Comparison of ENCODE assay signal across 16 cellular contexts in genomic region chr21:17390575-17390974, GRCh38.
A peak's percentile ranks its signal among the peaks of the same experiment; 100 is the strongest.
DNase-seq lines count a peak whose midpoint lies in the region; ATAC-seq and TF ChIP-seq lines count a peak whose summit lies in the region.
"Had no signal": no experiment of that assay in that cellular context is flagged by ENCODE, and none has a peak within 500 bp of the region (broad histone marks: within the 10 kb centered on the region; RNA-seq: fewer than 3 reads in every experiment).

No MANE protein-coding gene starts in this region.

- DNase-seq in activated CD4-positive, alpha-beta T cell treated with anti-CD3 and anti-CD28 coated beads, Interleukin-2, amount 10 ng/mL, durations not matched to agents 24 days and 14 days = peak; percentile 1
- DNase-seq in activated CD4-positive, alpha-beta T cell treated with anti-CD3 and anti-CD28 coated beads for 4 hours = no peak
- DNase-seq in PC-3 = peak; percentile 7
- DNase-seq in iris pigment epithelial cell (ENCODE audit: low read depth) = peak; percentile 21
- no peak for DNase-seq in C1 segment of cervical spinal cord (lab: John Stamatoyannopoulos, UW)
- DNase-seq: CD4-positive, alpha-beta T cell; DMS153; DMS79 treated with DMSO at 0.1 percent for 48 hours; HCEC 1CT; HFFc6; Karpas-422 had no signal

- H2AFZ ChIP-seq in PC-3 (ENCODE audit: low read length) = no peak overlapping the region

- intact Hi-C loops in activated CD4-positive, alpha-beta T cell treated with anti-CD3 and anti-CD28 coated beads, Interleukin-2, amount 10 ng/mL, durations not matched to agents 24 days and 14 days (cut with micrococcal nuclease) = no loop called here
- intact Hi-C loops in PC-3 (cut with micrococcal nuclease) = no loop called here

- no peaks in the 10 kb centered on the region for H3F3A ChIP-seq in PC-3 (ENCODE audit: low read length, unreplicated experiment)

- no peak overlapping the region for H3K4me3 ChIP-seq in PC-3 (ENCODE audit: low read length)
- H3K4me3 ChIP-seq: BLaER1 treated with 17β-estradiol and CSF1 and Interleukin-3, amounts not matched to agents 10 nM and 100 nM; K562 had no signal

- H3K9me3 ChIP-seq in PC-3 (ENCODE audit: low read length) = no peaks in the 10 kb centered on the region
- H3K9me3 ChIP-seq: BLaER1 treated with 17β-estradiol and CSF1 and Interleukin-3, amounts not matched to agents 10 nM and 100 nM had no signal

- H3K36me3 Mint-ChIP-seq in activated CD4-positive, alpha-beta T cell treated with anti-CD3 and anti-CD28 coated beads, Interleukin-2, amount 10 ng/mL, durations not matched to agents 24 days and 14 days (ENCODE audit: low read depth) = no peaks in the 10 kb centered on the region

- no peaks in the 10 kb centered on the region for H3K36me3 ChIP-seq in PC-3 (ENCODE audit: low read depth, low read length)
- H3K36me3 ChIP-seq: BLaER1 treated with 17β-estradiol and CSF1 and Interleukin-3, amounts not matched to agents 10 nM and 100 nM had no signal

- H3K27ac Mint-ChIP-seq in activated CD4-positive, alpha-beta T cell treated with anti-CD3 and anti-CD28 coated beads, Interleukin-2, amount 10 ng/mL, durations not matched to agents 24 days and 14 days = no peak overlapping the region
- H3K27ac Mint-ChIP-seq: CD4-positive, alpha-beta T cell; HFFc6 had no signal

- no peaks in the 10 kb centered on the region for H3K4me1 Mint-ChIP-seq in activated CD4-positive, alpha-beta T cell treated with anti-CD3 and anti-CD28 coated beads, Interleukin-2, amount 10 ng/mL, durations not matched to agents 24 days and 14 days

- H3K4me2 ChIP-seq in PC-3 (ENCODE audit: low read length) = no peak overlapping the region
- H3K4me2 ChIP-seq: BLaER1 treated with 17β-estradiol and CSF1 and Interleukin-3, amounts not matched to agents 10 nM and 100 nM had no signal

- no peak overlapping the region for H3K4me3 Mint-ChIP-seq in activated CD4-positive, alpha-beta T cell treated with anti-CD3 and anti-CD28 coated beads, Interleukin-2, amount 10 ng/mL, durations not matched to agents 24 days and 14 days
- H3K4me3 Mint-ChIP-seq: CD4-positive, alpha-beta T cell; HFFc6 had no signal

- POLR2A ChIA-PET in PC-3 (lab: Charles Lee; ENCODE audit: unreplicated experiment) = no interaction called here

- H3K27me3 ChIP-seq in PC-3 (ENCODE audit: low read length) = no peaks in the 10 kb centered on the region
- H3K27me3 ChIP-seq: BLaER1 treated with 17β-estradiol and CSF1 and Interleukin-3, amounts not matched to agents 10 nM and 100 nM had no signal

- H3K79me2 ChIP-seq in PC-3 (ENCODE audit: low read length) = no peaks in the 10 kb centered on the region

- no peaks in the 10 kb centered on the region for H4K20me1 ChIP-seq in PC-3 (ENCODE audit: low read length)
- H4K20me1 ChIP-seq: BLaER1 treated with 17β-estradiol and CSF1 and Interleukin-3, amounts not matched to agents 10 nM and 100 nM had no signal

- CTCF ChIA-PET in PC-3 (lab: Charles Lee) = no interaction called here

- H3K9me2 ChIP-seq in PC-3 (replicated peaks; ENCODE audit: low read length) = no peaks in the 10 kb centered on the region

- no TSS peak for BruUV-seq in PC-3 (replicated peaks; lab: Mats Ljungman, UMichigan)

- no peak overlapping the region for H3K27ac ChIP-seq in PC-3 (ENCODE audit: low read length)
- H3K27ac ChIP-seq: 22Rv1; BLaER1 treated with 17β-estradiol and CSF1 and Interleukin-3, amounts not matched to agents 10 nM and 100 nM had no signal

- no peak overlapping the region for H3K9ac ChIP-seq in PC-3 (ENCODE audit: low read length)
- H3K9ac ChIP-seq: BLaER1 treated with 17β-estradiol and CSF1 and Interleukin-3, amounts not matched to agents 10 nM and 100 nM had no signal

- no peaks in the 10 kb centered on the region for H3K9me3 Mint-ChIP-seq in activated CD4-positive, alpha-beta T cell treated with anti-CD3 and anti-CD28 coated beads, Interleukin-2, amount 10 ng/mL, durations not matched to agents 24 days and 14 days
- H3K9me3 Mint-ChIP-seq: CD4-positive, alpha-beta T cell; HFFc6 had no signal

- TF ChIP-seq CTCF in PC-3 (conservative IDR thresholded peaks at IDR 0.05; ENCODE audit: low read depth, low read length) = no peak

- ATAC-seq in PC-3 = no peak
- ATAC-seq in GM19395 (IDR thresholded peaks at IDR 0.05; ENCODE audit: unreplicated experiment) = no peak
- no peak for ATAC-seq in GM21576 (IDR thresholded peaks at IDR 0.05; ENCODE audit: unreplicated experiment)
- ATAC-seq: K562 had no signal

- H3K27me3 Mint-ChIP-seq in activated CD4-positive, alpha-beta T cell treated with anti-CD3 and anti-CD28 coated beads, Interleukin-2, amount 10 ng/mL, durations not matched to agents 24 days and 14 days = peaks cover 3% of the 10 kb centered on the region

- peaks cover 8% of the 10 kb centered on the region for H3K4me1 ChIP-seq in PC-3 (ENCODE audit: insufficient read depth, low read length)

Comparison
In these comparisons a context has a peak if more than half of its experiments do, and no peak if none do; other contexts are left out.
1. DNase-seq: peak in activated CD4-positive, alpha-beta T cell treated with anti-CD3 and anti-CD28 coated beads, Interleukin-2, amount 10 ng/mL, durations not matched to agents 24 days and 14 days (single experiment), PC-3 (single experiment) and iris pigment epithelial cell (single experiment); none in activated CD4-positive, alpha-beta T cell treated with anti-CD3 and anti-CD28 coated beads for 4 hours (0 of 2) and C1 segment of cervical spinal cord (0 of 14).